Comparison of ENCODE assay signal across 22 cellular contexts in genomic region chr13:99041337-99041736, GRCh38.
DNase-seq lines count a peak whose midpoint lies in the region; ATAC-seq and TF ChIP-seq lines count a peak whose summit lies in the region.
"Had no signal": no experiment of that assay in that cellular context is flagged by ENCODE, and none has a peak within 500 bp of the region (broad histone marks: within the 10 kb centered on the region; RNA-seq: fewer than 3 reads in every experiment).

No MANE protein-coding gene starts in this region.

- no peaks in the 10 kb centered on the region for H3K36me3 ChIP-seq in psoas muscle (ENCODE audit: insufficient read depth in 1 of 2, low read depth in 1 of 2)
- no peaks in the 10 kb centered on the region for H3K36me3 ChIP-seq in tibial nerve
- H3K36me3 ChIP-seq: neutrophil, Peyer's patch had no signal

- intact Hi-C loops in psoas muscle (cut with DNase I) = no loop called here

- TF ChIP-seq CTCF in type B pancreatic cell (conservative IDR thresholded peaks at IDR 0.05) = no peak
- no peak for TF ChIP-seq CTCF in psoas muscle (IDR thresholded peaks at IDR 0.05)
- no peak for TF ChIP-seq CTCF in tibial nerve (IDR thresholded peaks at IDR 0.05)

- H3K4me1 Mint-ChIP-seq in activated naive CD4-positive, alpha-beta T cell treated with anti-CD3 and anti-CD28 coated beads, Interleukin-2, amount 50 U/mL, for 24 hours = peaks cover 88% of the 10 kb centered on the region
- H3K4me1 Mint-ChIP-seq in activated naive CD8-positive, alpha-beta T cell treated with anti-CD3 and anti-CD28 coated beads for 36 hours = peaks cover 66% of the 10 kb centered on the region
- H3K4me1 Mint-ChIP-seq in type B pancreatic cell (ENCODE audit: unreplicated experiment) = peaks cover 17% of the 10 kb centered on the region

- H3K4me1 ChIP-seq in psoas muscle (no peaks in the 10 kb centered on the region), tibial nerve (peaks cover 0 to 34% (median 8%) of the 10 kb centered on the region in 4 donors)

- peaks cover 2% of the 10 kb centered on the region for H3K36me3 Mint-ChIP-seq in activated naive CD4-positive, alpha-beta T cell treated with anti-CD3 and anti-CD28 coated beads, Interleukin-2, amount 50 U/mL, for 24 hours
- peaks cover 14% of the 10 kb centered on the region for H3K36me3 Mint-ChIP-seq in activated naive CD8-positive, alpha-beta T cell treated with anti-CD3 and anti-CD28 coated beads for 36 hours
- H3K36me3 Mint-ChIP-seq in type B pancreatic cell = no peaks in the 10 kb centered on the region
- H3K36me3 Mint-ChIP-seq: brain had no signal

- no peak overlapping the region for H3K4me3 Mint-ChIP-seq in activated naive CD4-positive, alpha-beta T cell treated with anti-CD3 and anti-CD28 coated beads, Interleukin-2, amount 50 U/mL, for 24 hours
- H3K4me3 Mint-ChIP-seq in activated naive CD8-positive, alpha-beta T cell treated with anti-CD3 and anti-CD28 coated beads for 36 hours = no peak overlapping the region
- H3K4me3 Mint-ChIP-seq in type B pancreatic cell = no peak overlapping the region
- H3K4me3 Mint-ChIP-seq: activated CD8-positive, alpha-beta memory T cell treated with anti-CD3 and anti-CD28 coated beads, Interleukin-2, amount 10 ng/mL, durations not matched to agents 7 days and 5 days; B cell; brain; memory B cell had no signal

- no peaks in the 10 kb centered on the region for H3K9me3 Mint-ChIP-seq in activated naive CD4-positive, alpha-beta T cell treated with anti-CD3 and anti-CD28 coated beads, Interleukin-2, amount 50 U/mL, for 24 hours
- no peaks in the 10 kb centered on the region for H3K9me3 Mint-ChIP-seq in activated naive CD8-positive, alpha-beta T cell treated with anti-CD3 and anti-CD28 coated beads for 36 hours
- H3K9me3 Mint-ChIP-seq in type B pancreatic cell = no peaks in the 10 kb centered on the region
- H3K9me3 Mint-ChIP-seq: activated T-helper 2 cell treated with anti-CD3 and anti-CD28 coated beads, Interferon-gamma antibody, Interleukin-2, Interleukin-4, amounts not matched to agents 10 μg/mL and 5 μg/mL and 100 μg/mL, durations not matched to agents 14 hours and 24 hours and 36 hours; brain; memory B cell had no signal

- no peaks in the 10 kb centered on the region for H3K27me3 Mint-ChIP-seq in activated naive CD4-positive, alpha-beta T cell treated with anti-CD3 and anti-CD28 coated beads, Interleukin-2, amount 50 U/mL, for 24 hours
- no peaks in the 10 kb centered on the region for H3K27me3 Mint-ChIP-seq in activated naive CD8-positive, alpha-beta T cell treated with anti-CD3 and anti-CD28 coated beads for 36 hours
- H3K27me3 Mint-ChIP-seq in type B pancreatic cell = no peaks in the 10 kb centered on the region
- H3K27me3 Mint-ChIP-seq: activated CD8-positive, alpha-beta memory T cell treated with anti-CD3 and anti-CD28 coated beads, Interleukin-2, amount 10 ng/mL, durations not matched to agents 7 days and 5 days had no signal

- no peak for TF ChIP-seq POLR2A in tibial nerve (IDR thresholded peaks at IDR 0.05)

- H3K27me3 ChIP-seq in psoas muscle (ENCODE audit: insufficient read depth in 3 of 3, low read length in 2 of 3) = peaks cover 0 to 1% (median 0%) of the 10 kb centered on the region in 3 donors
- H3K27me3 ChIP-seq in tibial nerve = no peaks in the 10 kb centered on the region
- H3K27me3 ChIP-seq: Peyer's patch had no signal

- DNase-seq in activated naive CD4-positive, alpha-beta T cell treated with Interleukin-2 at 50 U/mL for 16 hours = no peak
- no peak for DNase-seq in activated naive CD8-positive, alpha-beta T cell treated with anti-CD3 and anti-CD28 coated beads for 36 hours
- DNase-seq in type B pancreatic cell (ENCODE audit: extremely low spot score, unreplicated experiment) (no peak), psoas muscle (no peak), tibial nerve (ENCODE audit: low spot score in 2 of 2) (no peak)
- DNase-seq: activated CD8-positive, alpha-beta memory T cell treated with anti-CD3 and anti-CD28 coated beads, Interleukin-2, amount 10 ng/mL, durations not matched to agents 7 days and 5 days; GM23248; heart left ventricle; KG1; NCI-H1436 treated with DMSO at 0.1 percent for 48 hours; Peyer's patch; stimulated activated CD4-positive, alpha-beta T cell treated with anti-CD3 and anti-CD28 coated beads, Interleukin-1b, Interleukin-23, amount 100 ng/mL, for 48 hours had no signal

- peak overlapping the region; percentile 3 for H3K27ac Mint-ChIP-seq in activated naive CD4-positive, alpha-beta T cell treated with anti-CD3 and anti-CD28 coated beads, Interleukin-2, amount 50 U/mL, for 24 hours
- H3K27ac Mint-ChIP-seq in activated naive CD8-positive, alpha-beta T cell treated with anti-CD3 and anti-CD28 coated beads for 36 hours = peak overlapping the region; percentile 51
- H3K27ac Mint-ChIP-seq in type B pancreatic cell = peak overlapping the region; percentile 56
- H3K27ac Mint-ChIP-seq: activated CD8-positive, alpha-beta memory T cell treated with anti-CD3 and anti-CD28 coated beads, Interleukin-2, amount 10 ng/mL, durations not matched to agents 7 days and 5 days; activated T-helper 2 cell treated with anti-CD3 and anti-CD28 coated beads, Interferon-gamma antibody, Interleukin-2, Interleukin-4, amounts not matched to agents 10 μg/mL and 5 μg/mL and 100 μg/mL, durations not matched to agents 14 hours and 24 hours and 36 hours; B cell; brain; memory B cell had no signal

- no peaks in the 10 kb centered on the region for H3K9me3 ChIP-seq in psoas muscle
- no peaks in the 10 kb centered on the region for H3K9me3 ChIP-seq in tibial nerve
- H3K9me3 ChIP-seq: heart left ventricle, neutrophil, Peyer's patch had no signal

- ATAC-seq in HG02678 (IDR thresholded peaks at IDR 0.05; ENCODE audit: unreplicated experiment) = peak; percentile 1
- ATAC-seq in psoas muscle = no peak
- ATAC-seq in GM19455 (IDR thresholded peaks at IDR 0.05; ENCODE audit: unreplicated experiment) = no peak
- ATAC-seq: activated CD8-positive, alpha-beta memory T cell treated with anti-CD3 and anti-CD28 coated beads, Interleukin-2, amount 10 ng/mL, durations not matched to agents 7 days and 5 days; heart left ventricle had no signal

- 92 to 100% (median 96%) methylated on average over 1 of the region's 1 CpG for WGBS in psoas muscle, 3 donors
- 44 to 74% methylated on average over 1 of the region's 1 CpG for WGBS in tibial nerve, 2 donors

- H3K4me3 ChIP-seq in psoas muscle (no peak overlapping the region), tibial nerve (no peak overlapping the region)
- H3K4me3 ChIP-seq: GM23248, heart left ventricle, Peyer's patch, skin epidermis had no signal

- TF ChIP-seq EP300 in tibial nerve (IDR thresholded peaks at IDR 0.05) = no peak

- H3K27ac ChIP-seq in psoas muscle (no peak overlapping the region), tibial nerve (no peak overlapping the region)
- H3K27ac ChIP-seq: epithelial cell of prostate, GM23248, heart left ventricle, neutrophil, Peyer's patch had no signal

Comparison
In these comparisons a context has a peak if more than half of its experiments do, and no peak if none do; other contexts are left out.
1. H3K27ac Mint-ChIP-seq: peak in every context shown above with its lines; median percentile 56 in type B pancreatic cell; 51 in activated naive CD8-positive, alpha-beta T cell treated with anti-CD3 and anti-CD28 coated beads for 36 hours; 3 in activated naive CD4-positive, alpha-beta T cell treated with anti-CD3 and anti-CD28 coated beads, Interleukin-2, amount 50 U/mL, for 24 hours.